9 cellular contexts compared by ENCODE assay signal in genomic region chr7:123538189-123538714, GRCh38. TPM values are rescaled to one million over a fixed set of nuclear protein-coding genes. Genes with fewer than 3 reads are reported as not detected.
A peak's percentile ranks its signal among the peaks of the same experiment; 100 is the strongest.
DNase-seq lines count a peak whose midpoint lies in the region; ATAC-seq, FAIRE-seq and TF ChIP-seq lines count a peak whose summit lies in the region.
"Had no signal": no experiment of that assay in that cellular context is flagged by ENCODE, and none has a peak within 500 bp of the region (broad histone marks: within the 10 kb centered on the region; RNA-seq: fewer than 3 reads in every experiment).

No MANE protein-coding gene starts in this region.

- FAIRE-seq in K562 (lab: Jason Lieb, UNC), result peak; percentile 59

- POLR2A ChIA-PET in K562 (lab: Yijun Ruan, JAX), result interaction anchor here (2.1 kb wide), 1 partner anchor 19 kb away, joined by 5 read pairs; the partner anchor contains the start of gene NDUFA5

- peaks cover 14% of the 10 kb centered on the region for H3K79me2 ChIP-seq in K562 (ENCODE audit: control insufficient read depth, insufficient read depth, low read length)

- no peak overlapping the region for H3K4me3 ChIP-seq in MG63
- H3K4me3 ChIP-seq in K562, result no peak overlapping the region

- no peaks in the 10 kb centered on the region for H4K20me1 ChIP-seq in K562 (replicated peaks; ENCODE audit: control insufficient read depth, insufficient read depth, low read length)

- BruUV-seq in K562 (replicated peaks; lab: Mats Ljungman, UMichigan), result no TSS peak

- no peak for TF ChIP-seq CTCF in K562 (IDR thresholded peaks at IDR 0.05 in 2 of 3, conservative IDR thresholded peaks at IDR 0.05 in 1 of 3; ENCODE audit: insufficient read depth in 2 of 3, low read depth in 1 of 3, low read length in 3 of 3)

- CTCF ChIA-PET in K562 (lab: Yijun Ruan, JAX; ENCODE audit: low intra/inter-chr PET ratio), result interaction anchor here (4.4 kb wide), 1 partner anchor 43 kb away, joined by 45 read pairs; no protein-coding TSS in a partner anchor

- no peak overlapping the region for H3K9ac ChIP-seq in K562 (ENCODE audit: insufficient read depth in 1 of 2, low read depth in 2 of 2, low read length in 2 of 2)

- no peaks in the 10 kb centered on the region for H3K9me3 ChIP-seq in MG63
- H3K9me3 ChIP-seq in K562 (replicated peaks; ENCODE audit: control insufficient read depth, insufficient read depth, low read depth, low read length), result no peaks in the 10 kb centered on the region

- H3K4me2 ChIP-seq in K562 (ENCODE audit: insufficient read depth, low read length), result peak overlapping the region; percentile 42

- in situ Hi-C loops in K562 (cut with MboI), result loop anchor here (5.0 kb wide), 1 partner anchor 46 kb away; no protein-coding TSS in a partner anchor

- peaks cover 4 to 17% of the 10 kb centered on the region in 2 experiments for H3K4me1 ChIP-seq in K562 (replicated peaks in 1 of 2; ENCODE audit: control insufficient read depth in 2 of 2, insufficient read depth in 2 of 2, low read length in 2 of 2)

- TF ChIP-seq RAD21 in K562 (CRISPR knock-in tag; conservative IDR thresholded peaks at IDR 0.05 in 1 of 2, IDR thresholded peaks at IDR 0.05 in 1 of 2), result peak in 1 of 2 experiments; percentile 29; a peak in 2 of 4 replicates

- no peaks in the 10 kb centered on the region for H3K9me1 ChIP-seq in K562 (ENCODE audit: control insufficient read depth, insufficient read depth, low read length)

- 7% methylated on average over 7 of the region's 7 CpGs for WGBS in K562 (ENCODE audit: insufficient coverage, low coverage, missing lambda C conversion rate)

- peak; percentile 58 for DNase-seq in COLO829 (ENCODE audit: low spot score)
- peak; percentile 26 for DNase-seq in MG63
- peak; percentile 47 to 76 (median 56) for DNase-seq in K562 (ENCODE audit: extremely low read depth in 1 of 4, low spot score in 3 of 4)
- DNase-seq in kidney tubule cell (ENCODE audit: low spot score), result peak; percentile 88
- no peak for DNase-seq in stimulated activated CD4-positive, alpha-beta T cell treated with anti-CD3 and anti-CD28 coated beads, Interleukin-15, amount 100 ng/mL, for 24 hours
- no peak for DNase-seq in activated CD8-positive, alpha-beta memory T cell treated with anti-CD3 and anti-CD28 coated beads, Interleukin-2, amount 50 U/mL, for 48 hours
- DNase-seq: activated CD8-positive, alpha-beta memory T cell treated with anti-CD3 and anti-CD28 coated beads, Interleukin-2, amount 50 U/mL, for 4 hours had no signal

- H3K36me3 ChIP-seq in MG63 (no peaks in the 10 kb centered on the region), K562 (ENCODE audit: control insufficient read depth, insufficient read depth, low read length) (peaks cover 32% of the 10 kb centered on the region)

- TF ChIP-seq POLR2A in K562 (conservative IDR thresholded peaks at IDR 0.05), result no peak

- H3K27me3 ChIP-seq in MG63 (no peaks in the 10 kb centered on the region), K562 (ENCODE audit: control insufficient read depth in 2 of 2, insufficient read depth in 2 of 2, low read length in 2 of 2) (no peaks in the 10 kb centered on the region)

- intact Hi-C loops in K562 (cut with micrococcal nuclease), result loop anchor here (5.0 kb wide), 1 partner anchor 84 kb away; no protein-coding TSS in a partner anchor

- no peak overlapping the region for H2AFZ ChIP-seq in K562 (ENCODE audit: low read depth, low read length)

- ATAC-seq in K562, result peak; percentile 7; the same call in 2 of the 3 replicates
- ATAC-seq in GM21360 (IDR thresholded peaks at IDR 0.05; ENCODE audit: unreplicated experiment), result no peak
- ATAC-seq in GM21381 (IDR thresholded peaks at IDR 0.05; ENCODE audit: unreplicated experiment), result no peak

- peak; percentile 85 for TF ChIP-seq EP300 in K562 (IDR thresholded peaks at IDR 0.05; ENCODE audit: low read length)

- peak overlapping the region; percentile 65 for H3K27ac ChIP-seq in K562 (ENCODE audit: extremely low read depth, low read depth, low read length)

TF ChIP-seq in K562, 482 proteins besides CTCF, POLR2A, EP300 and RAD21 (continues in another document):
- peak; percentile 57; the same call in 1 of the 2 replicates for TF ChIP-seq GTF2E2 (tag; IDR thresholded peaks at IDR 0.05)
- no peak for TF ChIP-seq NKRF (IDR thresholded peaks at IDR 0.05; ENCODE audit: borderline replicate concordance)
- TF ChIP-seq HEY1 (CRISPR knock-in tag; IDR thresholded peaks at IDR 0.05; ENCODE audit: borderline replicate concordance), result no peak
- no peak for TF ChIP-seq SAFB2 (IDR thresholded peaks at IDR 0.05; ENCODE audit: borderline replicate concordance, low read depth, low read length, severe bottlenecking)
- no peak for TF ChIP-seq RBBP5 (IDR thresholded peaks at IDR 0.05; ENCODE audit: borderline replicate concordance, insufficient read depth, low read length, poor library complexity, severe bottlenecking)
- 0 out of 2 replicates have a peak, but pooled peaks have one; percentile 26 for TF ChIP-seq LCOR (CRISPR knock-in tag; IDR thresholded peaks at IDR 0.05)
- TF ChIP-seq ZNF134 (CRISPR knock-in tag; conservative IDR thresholded peaks at IDR 0.05), result no peak

RNA-seq across cellular contexts. Expression of gene IQUB, which starts 3.9 kb away (rescaled TPM):
- total RNA-seq in MG63 (2014; rRNA removed; shearing (Covaris generic); ENCODE audit: low replicate concordance), result not detected in 2 replicates
- 2.5 and 10.0 TPM in 2 replicates for total RNA-seq in K562 (2011; cell fraction: chromatin; rRNA removed; ENCODE audit: low replicate concordance)
- total RNA-seq in K562 (2011; cell fraction: nucleolus; rRNA removed), result 1.7 and 2.1 TPM in 2 replicates
- 5.5 and 7.8 TPM in 2 replicates for total RNA-seq in K562 (2011; cell fraction: nucleoplasm; rRNA removed)
- total RNA-seq in K562 (2014; rRNA removed) (0.98 and 1.3 TPM in 2 replicates), K562 (2014; rRNA removed; fragmentation: Illumina TruSeq; extraction: Trizol) (2.4 and 3.1 TPM in 2 replicates), K562 (2015; rRNA removed; fragmentation: Illumina TruSeq; extraction: Trizol) (2.0 and 2.6 TPM in 2 replicates), K562 (2021) (1.1 and 1.9 TPM in 2 replicates)
- polyA plus RNA-seq in K562 (2011; rRNA removed) (0.69 and 1.3 TPM in 2 replicates), K562 (2014; fragmentation: Illumina TruSeq; extraction: Trizol) (1.4 and 1.6 TPM in 2 replicates), K562 (2014; fragmentation: Nextera tagmentation; extraction: Ambion mirVana) (1 to 10 TPM; 1.3 to 1.7 TPM), K562 (2014; rRNA removed) (0.58 and 0.62 TPM in 2 replicates)
- 0.21 and 0.62 TPM in 2 replicates for polyA plus RNA-seq in K562 (2011; cell fraction: cytosol; rRNA removed)
- polyA plus RNA-seq in K562 (2011; cell fraction: nucleus; rRNA removed), result 1.3 and 1.5 TPM in 2 replicates
- 1.7 and 2.7 TPM in 2 replicates for polyA plus RNA-seq in K562 (2012)
- 1.9 and 3.4 TPM in 2 replicates for polyA minus RNA-seq in K562 (2011; rRNA and poly(A)+ RNA removed)
- 0.73 and 1.2 TPM in 2 replicates for polyA minus RNA-seq in K562 (2011; cell fraction: cytosol; rRNA and poly(A)+ RNA removed)
- polyA minus RNA-seq in K562 (2011; cell fraction: nucleus; rRNA and poly(A)+ RNA removed), result 5.7 and 6.2 TPM in 2 replicates

RNA-seq across cellular contexts. Expression of gene NDUFA5, which starts 19.4 kb away (rescaled TPM):
- total RNA-seq in MG63 (2014; rRNA removed; shearing (Covaris generic); ENCODE audit: low replicate concordance), result 15.9 and 36.5 TPM in 2 replicates
- 25.5 and 92.7 TPM in 2 replicates for total RNA-seq in K562 (2011; cell fraction: chromatin; rRNA removed; ENCODE audit: low replicate concordance)
- 20.7 and 22.5 TPM in 2 replicates for total RNA-seq in K562 (2011; cell fraction: nucleolus; rRNA removed)
- 62.4 and 97.6 TPM in 2 replicates for total RNA-seq in K562 (2011; cell fraction: nucleoplasm; rRNA removed)
- total RNA-seq in K562 (2014; rRNA removed) (187 and 199 TPM in 2 replicates), K562 (2014; rRNA removed; fragmentation: Illumina TruSeq; extraction: Trizol) (377 and 418 TPM in 2 replicates), K562 (2015; rRNA removed; fragmentation: Illumina TruSeq; extraction: Trizol) (324 and 363 TPM in 2 replicates), K562 (2021) (244 and 267 TPM in 2 replicates)
- polyA plus RNA-seq in K562 (2011; rRNA removed) (85.5 and 155 TPM in 2 replicates), K562 (2014; fragmentation: Illumina TruSeq; extraction: Trizol) (257 and 269 TPM in 2 replicates), K562 (2014; fragmentation: Nextera tagmentation; extraction: Ambion mirVana) (100 to 1,000 TPM; 669 to 677 TPM), K562 (2014; rRNA removed) (245 and 254 TPM in 2 replicates)
- polyA plus RNA-seq in K562 (2011; cell fraction: cytosol; rRNA removed), result 4.9 and 17.7 TPM in 2 replicates
- 25.9 and 32.6 TPM in 2 replicates for polyA plus RNA-seq in K562 (2011; cell fraction: nucleus; rRNA removed)
- 154 and 254 TPM in 2 replicates for polyA plus RNA-seq in K562 (2012)
- 59.6 and 72.6 TPM in 2 replicates for polyA minus RNA-seq in K562 (2011; rRNA and poly(A)+ RNA removed)
- 41.1 and 61.1 TPM in 2 replicates for polyA minus RNA-seq in K562 (2011; cell fraction: cytosol; rRNA and poly(A)+ RNA removed)
- polyA minus RNA-seq in K562 (2011; cell fraction: nucleus; rRNA and poly(A)+ RNA removed), result 65.4 and 83.4 TPM in 2 replicates

Comparison
In these comparisons a context has a peak if more than half of its experiments do, and no peak if none do; other contexts are left out.
1. DNase-seq: peak in COLO829 (single experiment), MG63 (single experiment), K562 (4 of 4) and kidney tubule cell (single experiment); none in stimulated activated CD4-positive, alpha-beta T cell treated with anti-CD3 and anti-CD28 coated beads, Interleukin-15, amount 100 ng/mL, for 24 hours (single experiment) and activated CD8-positive, alpha-beta memory T cell treated with anti-CD3 and anti-CD28 coated beads, Interleukin-2, amount 50 U/mL, for 48 hours (single experiment).